ENCODE assay signal across 8 cellular contexts in genomic region chr13:31162151-31163008, GRCh38. TPM values are rescaled to one million over a fixed set of nuclear protein-coding genes. Genes with fewer than 3 reads are reported as not detected.
A peak's percentile ranks its signal among the peaks of the same experiment; 100 is the strongest.
DNase-seq lines count a peak whose midpoint lies in the region; ATAC-seq and TF ChIP-seq lines count a peak whose summit lies in the region.

No MANE protein-coding gene starts in this region.

- H3K27ac ChIP-seq in AG04450 (ENCODE audit: low read depth, low read length), result peak overlapping the region; percentile 92
- H3K27ac ChIP-seq in VCaP, result peak overlapping the region; percentile 86
- H3K27ac ChIP-seq in smooth muscle cell (ENCODE audit: low read depth), result peak overlapping the region; percentile 90

- no peaks in the 10 kb centered on the region for H3F3A ChIP-seq in smooth muscle cell (ENCODE audit: low read depth)

- H3K27me3 ChIP-seq in AG04450 (ENCODE audit: control insufficient read depth, insufficient read depth, low read length) (no peaks in the 10 kb centered on the region), smooth muscle cell (ENCODE audit: low read depth) (no peaks in the 10 kb centered on the region)

- H4K20me1 ChIP-seq in smooth muscle cell (ENCODE audit: low read depth), result peaks cover 17% of the 10 kb centered on the region

- H3K9me3 ChIP-seq in AG04450 (ENCODE audit: control insufficient read depth, insufficient read depth, low read length), result 0 out of 2 replicates have a peak, but pooled peaks cover 5% of the 10 kb centered on the region
- H3K9me3 ChIP-seq in smooth muscle cell (replicated peaks; ENCODE audit: low read depth), result no peaks in the 10 kb centered on the region

- POLR2A ChIA-PET in AG04450 (lab: Yijun Ruan, JAX), result interaction anchor here (0.5 to 0.7 kb wide), 2 partner anchors 11 to 113 kb away, joined by 3 read pairs; no protein-coding TSS in a partner anchor

- peaks cover 20% of the 10 kb centered on the region for H3K4me1 ChIP-seq in smooth muscle cell (ENCODE audit: low read depth)

- CTCF ChIA-PET in AG04450 (lab: Charles Lee), result interaction anchor here (0.9 to 1.4 kb wide), 2 partner anchors 39 to 118 kb away, joined by 4 to 5 read pairs; no protein-coding TSS in a partner anchor

- peak overlapping the region; percentile 85 for H3K9ac ChIP-seq in smooth muscle cell (ENCODE audit: low read depth)

- ATAC-seq in GM18870 (IDR thresholded peaks at IDR 0.05; ENCODE audit: unreplicated experiment) (peak; percentile 85), HG03135 (IDR thresholded peaks at IDR 0.05; ENCODE audit: unreplicated experiment) (peak; percentile 82)

- H3K4me3 ChIP-seq in AG04450 (ENCODE audit: low read depth, low read length) (peak overlapping the region; percentile 84), cardiac fibroblast (replicated peaks in 1 of 2; ENCODE audit: low read depth in 2 of 2, low read length in 2 of 2) (peak overlapping the region; percentile 94 to 99), smooth muscle cell (peak overlapping the region; percentile 81)

- peak overlapping the region; percentile 96 for H3K4me2 ChIP-seq in smooth muscle cell

- 5% methylated on average over 34 of the region's 34 CpGs for WGBS in smooth muscle cell (ENCODE audit: low lambda C conversion rate)

- TF ChIP-seq CTCF in AG04450 (IDR thresholded peaks at IDR 0.05; ENCODE audit: low read depth, low read length) (no peak), VCaP (conservative IDR thresholded peaks at IDR 0.05) (no peak; the same call in 1 of the 2 replicates), cardiac fibroblast (IDR thresholded peaks at IDR 0.05; ENCODE audit: low read depth, low read length) (no peak), smooth muscle cell (IDR thresholded peaks at IDR 0.05; ENCODE audit: borderline replicate concordance, insufficient read depth, poor library complexity, severe bottlenecking) (no peak)

- peaks cover 35% of the 10 kb centered on the region for H3K79me2 ChIP-seq in smooth muscle cell (ENCODE audit: low read depth)

- DNase-seq in AG04450 (ENCODE audit: low read depth, low spot score) (peak; percentile 97), NCI-H2196 (lab: John Stamatoyannopoulos, UW; ENCODE audit: unreplicated experiment) (peak; percentile 85), cardiac fibroblast (ENCODE audit: low read depth in 2 of 2) (peak; percentile 99), iPS-NIHi7 (ENCODE audit: extremely low spot score) (peak; percentile 94), smooth muscle cell (lab: John Stamatoyannopoulos, UW; ENCODE audit: unreplicated experiment) (peak; percentile 98)

- peaks cover 6% of the 10 kb centered on the region for H3K36me3 ChIP-seq in smooth muscle cell (ENCODE audit: low read depth)

- H2AFZ ChIP-seq in smooth muscle cell (ENCODE audit: low read depth), result peak overlapping the region; percentile 97

RNA-seq across cellular contexts. Expression of gene HSPH1, which starts 0.7 kb away (rescaled TPM):
- polyA plus RNA-seq in AG04450 (2011; rRNA removed) (55.4 and 88.6 TPM in 2 replicates), smooth muscle cell (39.2 and 45.4 TPM in 2 replicates)
- polyA minus RNA-seq in AG04450 (2011; rRNA and poly(A)+ RNA removed), result 15.0 and 32.3 TPM in 2 replicates
- total RNA-seq in smooth muscle cell, result 62.7 and 81.4 TPM in 2 replicates

RNA-seq across cellular contexts. Expression of gene B3GLCT, which starts 37.4 kb away (rescaled TPM):
- polyA plus RNA-seq in AG04450 (2011; rRNA removed) (2.3 TPM in 2 replicates), smooth muscle cell (8.0 and 8.8 TPM in 2 replicates)
- polyA minus RNA-seq in AG04450 (2011; rRNA and poly(A)+ RNA removed), result 2.4 and 2.5 TPM in 2 replicates
- total RNA-seq in smooth muscle cell, result 16.5 and 17.7 TPM in 2 replicates

Comparison
In these comparisons a context has a peak if more than half of its experiments do, and no peak if none do; other contexts are left out.
1. Peak in every context shown above with its lines: DNase-seq, ATAC-seq, H3K4me3 ChIP-seq and H3K27ac ChIP-seq.